1 cellular context compared by ENCODE assay signal in the genomic region with DNA sequence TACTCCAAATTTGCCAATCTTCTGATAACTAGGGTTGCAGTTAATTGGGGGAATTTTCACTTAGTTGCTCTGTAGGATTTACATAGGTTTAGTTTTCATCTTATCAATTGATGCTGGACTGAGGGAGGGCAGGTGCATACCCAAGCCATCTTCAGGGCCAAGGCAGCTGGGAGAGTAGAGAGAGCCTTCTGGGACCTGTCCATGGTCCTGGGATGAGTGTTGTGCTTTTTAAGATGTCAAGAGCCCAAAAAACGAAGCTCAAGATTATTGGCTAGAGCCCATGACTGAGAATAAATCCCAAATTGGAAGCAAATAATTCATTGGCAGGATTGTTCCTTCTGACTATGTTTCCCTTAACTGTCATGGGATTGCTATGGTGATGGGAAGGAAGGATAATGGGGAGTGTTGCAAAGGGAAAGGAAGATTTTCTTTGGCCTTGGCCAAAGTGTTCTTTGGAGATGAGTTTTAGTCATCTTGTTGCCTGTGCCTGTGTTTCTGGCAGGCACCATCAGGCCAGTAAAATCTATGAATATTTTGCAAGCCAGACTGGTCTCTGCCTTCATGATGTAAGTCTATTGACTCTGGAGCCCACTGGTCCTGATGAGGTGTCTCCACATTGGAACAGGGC.
A peak's percentile ranks its signal among the peaks of the same experiment; 100 is the strongest.
TF ChIP-seq lines count a peak whose summit lies in the region.

No MANE protein-coding gene starts in this region.

TF ChIP-seq in A549, 52 proteins besides CTCF, POLR2A, EP300 and RAD21:
- TF ChIP-seq HOXB5 (CRISPR knock-in tag; IDR thresholded peaks at IDR 0.05) = no peak
- peak; percentile 85 for TF ChIP-seq REST (IDR thresholded peaks at IDR 0.05)
- TF ChIP-seq EHMT2 (IDR thresholded peaks at IDR 0.05; ENCODE audit: low read depth) = 0 out of 2 replicates have a peak, but pooled peaks have one; percentile 72
